ENCODE assay signal across 8 cellular contexts in genomic region chr22:41094036-41094435, GRCh38. TPM values are rescaled to one million over a fixed set of nuclear protein-coding genes. Genes with fewer than 3 reads are reported as not detected.
DNase-seq lines count a peak whose midpoint lies in the region; ATAC-seq lines count a peak whose summit lies in the region.

No MANE protein-coding gene starts in this region.

- H3K27ac Mint-ChIP-seq in T-helper 1 cell treated with Interleukin-12 subunit alpha and Interleukin-12 subunit beta and Interleukin-4 antibody, amounts not matched to agents 30 μg/mL and 1 μg/mL, for 36 hours = peak overlapping the region; percentile 3

- DNase-seq in COLO668 (lab: John Stamatoyannopoulos, UW; ENCODE audit: unreplicated experiment) = peak; percentile 11
- peak; percentile 5 for DNase-seq in HK-2 (ENCODE audit: unreplicated experiment)
- peak; percentile 22 for DNase-seq in fibroblast of gingiva (ENCODE audit: low read depth)
- no peak for DNase-seq in trophoblast cell
- DNase-seq in NCI-H1436 treated with DMSO at 0.1 percent for 48 hours (lab: John Stamatoyannopoulos, UW) = no peak

- no peaks in the 10 kb centered on the region for H3K9me3 ChIP-seq in trophoblast cell (ENCODE audit: insufficient read depth, low read depth, low read length)

- no peak overlapping the region for H4K12ac ChIP-seq in trophoblast cell (ENCODE audit: low read depth, low read length)

- no peak for ATAC-seq in HG02763 (IDR thresholded peaks at IDR 0.05; ENCODE audit: unreplicated experiment)
- no peak for ATAC-seq in HG02884 (IDR thresholded peaks at IDR 0.05; ENCODE audit: unreplicated experiment)

- no peak overlapping the region for H3K4me3 ChIP-seq in trophoblast cell (ENCODE audit: low read depth, low read length)

- H3K14ac ChIP-seq in trophoblast cell (ENCODE audit: low read length) = no peak overlapping the region

- no peak overlapping the region for H3K23ac ChIP-seq in trophoblast cell (ENCODE audit: low read length)

- no peaks in the 10 kb centered on the region for H3K9me3 Mint-ChIP-seq in T-helper 1 cell treated with Interleukin-12 subunit alpha and Interleukin-12 subunit beta and Interleukin-4 antibody, amounts not matched to agents 30 μg/mL and 1 μg/mL, for 36 hours

- no peak overlapping the region for H4K91ac ChIP-seq in trophoblast cell (ENCODE audit: low read depth, low read length)

- peaks cover 0 to 4% of the 10 kb centered on the region in 2 experiments for H3K4me1 ChIP-seq in trophoblast cell (ENCODE audit: control insufficient read depth in 1 of 2, insufficient read depth in 2 of 2, low read length in 2 of 2)

- H2BK12ac ChIP-seq in trophoblast cell (ENCODE audit: low read length) = no peak overlapping the region

- no peak overlapping the region for H3K9ac ChIP-seq in trophoblast cell (ENCODE audit: low read length)

- H2BK5ac ChIP-seq in trophoblast cell (ENCODE audit: low read depth, low read length, poor library complexity) = no peak overlapping the region

- peaks cover 24% of the 10 kb centered on the region for H3K36me3 Mint-ChIP-seq in T-helper 1 cell treated with Interleukin-12 subunit alpha and Interleukin-12 subunit beta and Interleukin-4 antibody, amounts not matched to agents 30 μg/mL and 1 μg/mL, for 36 hours (ENCODE audit: low read depth)

- H4K8ac ChIP-seq in trophoblast cell (ENCODE audit: low read depth, low read length) = no peak overlapping the region

- peaks cover 15% of the 10 kb centered on the region for H3K79me1 ChIP-seq in trophoblast cell (ENCODE audit: low read length)

- peaks cover 30% of the 10 kb centered on the region for H3K79me2 ChIP-seq in trophoblast cell (ENCODE audit: control insufficient read depth, insufficient read depth, low read length, poor library complexity)

- H3K36me3 ChIP-seq in trophoblast cell (ENCODE audit: control insufficient read depth in 1 of 2, insufficient read depth in 2 of 2, low read length in 2 of 2) = peaks cover 2 to 3% of the 10 kb centered on the region in 2 experiments

- no peaks in the 10 kb centered on the region for H3K27me3 Mint-ChIP-seq in T-helper 1 cell treated with Interleukin-12 subunit alpha and Interleukin-12 subunit beta and Interleukin-4 antibody, amounts not matched to agents 30 μg/mL and 1 μg/mL, for 36 hours (ENCODE audit: low read depth)

- H3K4me1 Mint-ChIP-seq in T-helper 1 cell treated with Interleukin-12 subunit alpha and Interleukin-12 subunit beta and Interleukin-4 antibody, amounts not matched to agents 30 μg/mL and 1 μg/mL, for 36 hours (ENCODE audit: low read depth) = peaks cover 33% of the 10 kb centered on the region

- no peak overlapping the region for H2AFZ ChIP-seq in trophoblast cell (ENCODE audit: insufficient read depth, low read length, poor library complexity)

- no peak overlapping the region for H2BK120ac ChIP-seq in trophoblast cell (ENCODE audit: insufficient read depth, low read length, poor library complexity)

- peak overlapping the region; percentile 90 for H3K4me3 Mint-ChIP-seq in T-helper 1 cell treated with Interleukin-12 subunit alpha and Interleukin-12 subunit beta and Interleukin-4 antibody, amounts not matched to agents 30 μg/mL and 1 μg/mL, for 36 hours

- no peak overlapping the region for H3K18ac ChIP-seq in trophoblast cell (ENCODE audit: low read length)

- H2AK5ac ChIP-seq in trophoblast cell (ENCODE audit: low read length) = no peak overlapping the region

- H3K4me2 ChIP-seq in trophoblast cell (ENCODE audit: low read length) = peak overlapping the region; percentile 72

- H3K4ac ChIP-seq in trophoblast cell (ENCODE audit: low read depth, low read length) = peak overlapping the region; percentile 35

- WGBS in trophoblast cell (ENCODE audit: extremely low coverage, insufficient coverage, insufficient read length) = no CpG with 5 or more reads among the region's 4 CpGs

- H3K27ac ChIP-seq in trophoblast cell (ENCODE audit: low read depth, low read length) = no peak overlapping the region

- H3K27me3 ChIP-seq in trophoblast cell (ENCODE audit: insufficient read depth, low read length) = no peaks in the 10 kb centered on the region

RNA-seq across cellular contexts. Expression of gene EP300, which starts 1.6 kb away (rescaled TPM):
- 48.1 and 49.7 TPM in 2 replicates for polyA plus RNA-seq in trophoblast cell (2013)

Comparison
In these comparisons a context has a peak if more than half of its experiments do, and no peak if none do; other contexts are left out.
1. DNase-seq: peak in COLO668 (single experiment), HK-2 (single experiment) and fibroblast of gingiva (single experiment); none in trophoblast cell (0 of 2) and NCI-H1436 treated with DMSO at 0.1 percent for 48 hours (single experiment).